10 cellular contexts compared by ENCODE assay signal in the genomic region with DNA sequence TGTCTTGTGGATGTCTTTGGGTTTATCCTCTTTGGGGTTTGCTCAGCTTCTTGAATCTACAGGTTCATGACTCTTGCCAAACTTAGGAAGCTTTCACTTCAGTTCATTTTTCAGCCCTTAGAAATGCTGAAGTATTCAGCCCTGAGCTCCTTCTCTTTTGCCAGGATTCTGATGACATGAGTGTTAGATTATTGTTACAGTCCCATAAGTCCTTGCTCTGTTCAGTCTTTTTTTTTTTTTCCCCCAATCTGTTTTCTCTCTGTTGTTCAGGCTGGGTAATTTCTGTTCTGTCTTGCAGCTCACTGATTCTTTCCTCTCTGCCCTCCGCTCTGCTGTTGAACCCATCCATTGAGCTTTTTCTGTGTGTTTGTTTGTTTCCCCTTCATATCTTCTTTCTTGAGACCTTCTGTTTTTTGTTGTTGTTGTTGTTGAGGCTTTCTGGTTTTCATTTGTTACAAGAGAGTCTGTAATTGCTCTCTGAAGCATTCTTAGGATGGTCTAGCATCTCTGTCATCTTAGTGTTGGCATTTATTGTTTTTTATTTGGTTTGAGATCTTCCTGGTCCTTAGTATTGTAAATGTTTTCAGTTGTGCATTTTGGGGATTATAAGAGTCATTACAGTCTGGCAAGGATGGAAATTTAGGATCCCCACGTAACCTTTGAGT. TPM values are rescaled to one million over a fixed set of nuclear protein-coding genes. Genes with fewer than 3 reads are reported as not detected.
A peak's percentile ranks its signal among the peaks of the same experiment; 100 is the strongest.
DNase-seq lines count a peak whose midpoint lies in the region; ATAC-seq and TF ChIP-seq lines count a peak whose summit lies in the region.
"Had no signal": no experiment of that assay in that cellular context is flagged by ENCODE, and none has a peak within 500 bp of the region (broad histone marks: within the 10 kb centered on the region; RNA-seq: fewer than 3 reads in every experiment).

No MANE protein-coding gene starts in this region.

- peak overlapping the region; percentile 61 for H3K9ac ChIP-seq in adipocyte (ENCODE audit: low read length)

- H3K27ac ChIP-seq in left ventricle myocardium inferior (replicated peaks): peak overlapping the region; percentile 41

- no peak for TF ChIP-seq CTCF in left ventricle myocardium inferior (IDR thresholded peaks at IDR 0.05; ENCODE audit: borderline replicate concordance)

- ATAC-seq in stimulated activated naive B cell treated with anti-CD40 and anti-IgM and Interleukin-4, amounts not matched to agents 10 μg/mL and 1 μg/mL and 100 μg/mL, for 72 hours (replicated peaks): no peak
- no peak for ATAC-seq in HG03196 (IDR thresholded peaks at IDR 0.05; ENCODE audit: unreplicated experiment)

- H3K36me3 ChIP-seq in adipocyte (ENCODE audit: control insufficient read depth, insufficient read depth, low read length, severe bottlenecking) (no peaks in the 10 kb centered on the region), left ventricle myocardium inferior (no peaks in the 10 kb centered on the region)

- H3K27me3 Mint-ChIP-seq in stimulated activated naive B cell treated with anti-CD40 and anti-IgM and Interleukin-4, amounts not matched to agents 10 μg/mL and 1 μg/mL and 100 μg/mL, for 72 hours: no peaks in the 10 kb centered on the region

- H3K9me3 ChIP-seq in adipocyte (ENCODE audit: control insufficient read depth, low read length): no peaks in the 10 kb centered on the region
- H3K9me3 ChIP-seq in left ventricle myocardium inferior (replicated peaks): no peaks in the 10 kb centered on the region

- H3K36me3 Mint-ChIP-seq in stimulated activated naive B cell treated with anti-CD40 and anti-IgM and Interleukin-4, amounts not matched to agents 10 μg/mL and 1 μg/mL and 100 μg/mL, for 72 hours: peaks cover 18 to 33% of the 10 kb centered on the region in 2 donors

- peaks cover 39% of the 10 kb centered on the region for H3K4me1 ChIP-seq in adipocyte (ENCODE audit: control insufficient read depth, insufficient read depth, low read length)
- H3K4me1 ChIP-seq in left ventricle myocardium inferior: peaks cover 52% of the 10 kb centered on the region

- H3K4me3 Mint-ChIP-seq in stimulated activated naive B cell treated with anti-CD40 and anti-IgM and Interleukin-4, amounts not matched to agents 10 μg/mL and 1 μg/mL and 100 μg/mL, for 72 hours: peak overlapping the region; percentile 1 to 22

- H3K4me3 ChIP-seq in adipocyte (ENCODE audit: low read length): peak overlapping the region; percentile 37
- no peak overlapping the region for H3K4me3 ChIP-seq in left ventricle myocardium inferior

- H3K27me3 ChIP-seq in adipocyte (replicated peaks; ENCODE audit: control insufficient read depth, insufficient read depth, low read length) (no peaks in the 10 kb centered on the region), left ventricle myocardium inferior (ENCODE audit: low read depth) (no peaks in the 10 kb centered on the region)

- peaks cover 0 to 4% of the 10 kb centered on the region in 2 donors for H3K9me3 Mint-ChIP-seq in stimulated activated naive B cell treated with anti-CD40 and anti-IgM and Interleukin-4, amounts not matched to agents 10 μg/mL and 1 μg/mL and 100 μg/mL, for 72 hours

- H3K4me1 Mint-ChIP-seq in stimulated activated naive B cell treated with anti-CD40 and anti-IgM and Interleukin-4, amounts not matched to agents 10 μg/mL and 1 μg/mL and 100 μg/mL, for 72 hours: peaks cover 25 to 43% of the 10 kb centered on the region in 2 donors

- intact Hi-C loops in left ventricle myocardium inferior (cut with micrococcal nuclease): no loop called here

- peak overlapping the region; percentile 60 for H3K27ac Mint-ChIP-seq in stimulated activated naive B cell treated with anti-CD40 and anti-IgM and Interleukin-4, amounts not matched to agents 10 μg/mL and 1 μg/mL and 100 μg/mL, for 72 hours

- DNase-seq in GM04504 (ENCODE audit: low read depth): peak; percentile 62
- peak; percentile 84 for DNase-seq in adipocyte (ENCODE audit: low read depth)
- no peak for DNase-seq in left ventricle myocardium inferior
- DNase-seq in stimulated activated naive B cell treated with anti-CD40 and anti-IgM and Interleukin-4, amounts not matched to agents 10 μg/mL and 1 μg/mL and 100 μg/mL, for 72 hours: no peak
- no peak for DNase-seq in NCI-H1436 treated with DMSO at 0.1 percent for 48 hours (lab: John Stamatoyannopoulos, UW)
- no peak for DNase-seq in stimulated activated CD4-positive, alpha-beta T cell treated with anti-CD3 and anti-CD28 coated beads, Interleukin-1b, Interleukin-23, amount 100 ng/mL, for 48 hours
- no peak for DNase-seq in activated naive CD4-positive, alpha-beta T cell (lab: John Stamatoyannopoulos, UW)
- DNase-seq: activated CD4-positive, alpha-beta T cell treated with anti-CD3 and anti-CD28 coated beads, Interleukin-2, amount 50 U/mL, for 4 hours; NCI-H526 had no signal

RNA-seq across cellular contexts. Expression of a gene that starts 18.4 kb away (rescaled TPM):
- total RNA-seq in left ventricle myocardium inferior: 25.8 TPM

RNA-seq across cellular contexts. Expression of a gene that starts 59.8 kb away (rescaled TPM):
- 78.7 TPM for total RNA-seq in left ventricle myocardium inferior

Comparison
In these comparisons a context has a peak if more than half of its experiments do, and no peak if none do; other contexts are left out.
1. DNase-seq: peak in GM04504 (single experiment) and adipocyte (single experiment); none in left ventricle myocardium inferior (single experiment), stimulated activated naive B cell treated with anti-CD40 and anti-IgM and Interleukin-4, amounts not matched to agents 10 μg/mL and 1 μg/mL and 100 μg/mL, for 72 hours (single experiment), NCI-H1436 treated with DMSO at 0.1 percent for 48 hours (single experiment), stimulated activated CD4-positive, alpha-beta T cell treated with anti-CD3 and anti-CD28 coated beads, Interleukin-1b, Interleukin-23, amount 100 ng/mL, for 48 hours (single experiment) and activated naive CD4-positive, alpha-beta T cell (0 of 4).